Comparison of ENCODE assay signal across 20 cellular contexts in the genomic region with DNA sequence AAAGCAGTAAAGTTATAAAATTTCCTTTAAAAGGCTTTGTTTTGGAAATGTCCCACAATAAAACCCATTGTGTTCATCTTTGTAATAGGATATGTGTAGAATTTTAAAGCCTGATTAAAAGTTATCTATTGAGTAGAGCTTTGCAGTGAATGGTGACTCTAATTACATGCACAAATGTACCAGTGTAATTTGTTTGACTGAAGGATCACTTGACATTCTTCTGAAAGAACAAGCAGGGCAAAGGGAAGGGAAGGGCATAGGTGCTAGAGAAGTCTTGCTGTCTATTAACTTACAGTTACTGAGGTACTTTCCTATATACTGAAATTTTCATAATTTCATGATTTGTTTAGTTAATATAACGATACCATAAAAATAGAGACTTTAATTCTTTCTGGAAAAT.
DNase-seq lines count a peak whose midpoint lies in the region; ATAC-seq and TF ChIP-seq lines count a peak whose summit lies in the region.
"Had no signal": no experiment of that assay in that cellular context is flagged by ENCODE, and none has a peak within 500 bp of the region (broad histone marks: within the 10 kb centered on the region; RNA-seq: fewer than 3 reads in every experiment).

No MANE protein-coding gene starts in this region.

- DNase-seq in NCI-H1105 treated with DMSO at 0.1 percent for 48 hours (lab: John Stamatoyannopoulos, UW) = peak; percentile 34
- DNase-seq in NCI-H1105 (lab: John Stamatoyannopoulos, UW) = no peak
- peak; percentile 7 for DNase-seq in SIG-M5 treated with dmso at 0.1 percent for 504 hours (lab: John Stamatoyannopoulos, UW; ENCODE audit: unreplicated experiment)
- DNase-seq in SIG-M5 (lab: John Stamatoyannopoulos, UW) = no peak
- DNase-seq in central memory CD8-positive, alpha-beta T cell (ENCODE audit: low spot score in 2 of 2) = no peak
- DNase-seq in stimulated activated effector memory CD8-positive, alpha-beta T cell treated with anti-CD3 and anti-CD28 coated beads, Interleukin-12 subunit alpha, Interleukin-12 subunit beta, amount 100 ng/mL, for 72 hours (ENCODE audit: low spot score in 2 of 2) = no peak
- no peak for DNase-seq in EL
- no peak for DNase-seq in Calu3
- DNase-seq: COR-L47, GDM1, GOT3, NCI-H2081, NCI-H446, NCI-H774, PC-3, RPMI8226, SJCRH30 had no signal

- H3K4me3 Mint-ChIP-seq in central memory CD8-positive, alpha-beta T cell = no peak overlapping the region
- no peak overlapping the region for H3K4me3 Mint-ChIP-seq in stimulated activated effector memory CD8-positive, alpha-beta T cell treated with anti-CD3 and anti-CD28 coated beads, Interleukin-12 subunit alpha, Interleukin-12 subunit beta, amount 100 ng/mL, for 72 hours
- no peak overlapping the region for H3K4me3 Mint-ChIP-seq in Calu3 (ENCODE audit: low read depth, unreplicated experiment)
- H3K4me3 Mint-ChIP-seq: CD14-positive monocyte had no signal

- peak overlapping the region; percentile 45 for H3K27ac Mint-ChIP-seq in central memory CD8-positive, alpha-beta T cell (ENCODE audit: low read depth)
- H3K27ac Mint-ChIP-seq in stimulated activated effector memory CD8-positive, alpha-beta T cell treated with anti-CD3 and anti-CD28 coated beads, Interleukin-12 subunit alpha, Interleukin-12 subunit beta, amount 100 ng/mL, for 72 hours = peak overlapping the region; percentile 77
- H3K27ac Mint-ChIP-seq in Calu3 (ENCODE audit: unreplicated experiment) = no peak overlapping the region

- H3K9me3 Mint-ChIP-seq in central memory CD8-positive, alpha-beta T cell = no peaks in the 10 kb centered on the region
- H3K9me3 Mint-ChIP-seq in stimulated activated effector memory CD8-positive, alpha-beta T cell treated with anti-CD3 and anti-CD28 coated beads, Interleukin-12 subunit alpha, Interleukin-12 subunit beta, amount 100 ng/mL, for 72 hours = no peaks in the 10 kb centered on the region
- H3K9me3 Mint-ChIP-seq in Calu3 (ENCODE audit: low read depth, unreplicated experiment) = no peaks in the 10 kb centered on the region
- H3K9me3 Mint-ChIP-seq: CD14-positive monocyte had no signal

- no peak for ATAC-seq in central memory CD8-positive, alpha-beta T cell (replicated peaks; ENCODE audit: extremely low read depth, poor library complexity, severe bottlenecking)
- ATAC-seq in stimulated activated effector memory CD8-positive, alpha-beta T cell treated with anti-CD3 and anti-CD28 coated beads, Interleukin-12 subunit alpha, Interleukin-12 subunit beta, amount 100 ng/mL, for 72 hours = no peak
- ATAC-seq: GM12878, HCT116, PC-3 had no signal

- TF ChIP-seq CTCF in Calu3 (IDR thresholded peaks at IDR 0.05; ENCODE audit: unreplicated experiment) = no peak

- BruUV-seq in Calu3 (replicated peaks; lab: Mats Ljungman, UMichigan) = no TSS peak

- no peaks in the 10 kb centered on the region for H3K27me3 Mint-ChIP-seq in central memory CD8-positive, alpha-beta T cell
- no peaks in the 10 kb centered on the region for H3K27me3 Mint-ChIP-seq in Calu3 (ENCODE audit: unreplicated experiment)

- intact Hi-C loops in Calu3 (cut with micrococcal nuclease; ENCODE audit: unreplicated experiment) = no loop called here

- CTCF ChIA-PET in Calu3 (lab: Charles Lee) = no interaction called here

- H3K36me3 Mint-ChIP-seq in central memory CD8-positive, alpha-beta T cell (ENCODE audit: insufficient read depth) = peaks cover 1% of the 10 kb centered on the region
- H3K36me3 Mint-ChIP-seq in stimulated activated effector memory CD8-positive, alpha-beta T cell treated with anti-CD3 and anti-CD28 coated beads, Interleukin-12 subunit alpha, Interleukin-12 subunit beta, amount 100 ng/mL, for 72 hours = no peaks in the 10 kb centered on the region
- H3K36me3 Mint-ChIP-seq in Calu3 (ENCODE audit: insufficient read depth, unreplicated experiment) = no peaks in the 10 kb centered on the region

- H3K4me1 Mint-ChIP-seq in central memory CD8-positive, alpha-beta T cell = peaks cover 51% of the 10 kb centered on the region
- peaks cover 32% of the 10 kb centered on the region for H3K4me1 Mint-ChIP-seq in stimulated activated effector memory CD8-positive, alpha-beta T cell treated with anti-CD3 and anti-CD28 coated beads, Interleukin-12 subunit alpha, Interleukin-12 subunit beta, amount 100 ng/mL, for 72 hours
- H3K4me1 Mint-ChIP-seq in Calu3 (ENCODE audit: low read depth, unreplicated experiment) = no peaks in the 10 kb centered on the region

Comparison
In these comparisons a context has a peak if more than half of its experiments do, and no peak if none do; other contexts are left out.
1. DNase-seq: peak in NCI-H1105 treated with DMSO at 0.1 percent for 48 hours (single experiment) and SIG-M5 treated with dmso at 0.1 percent for 504 hours (single experiment); none in NCI-H1105 (single experiment), SIG-M5 (single experiment), central memory CD8-positive, alpha-beta T cell (0 of 2), stimulated activated effector memory CD8-positive, alpha-beta T cell treated with anti-CD3 and anti-CD28 coated beads, Interleukin-12 subunit alpha, Interleukin-12 subunit beta, amount 100 ng/mL, for 72 hours (0 of 2), EL (single experiment) and Calu3 (single experiment).